Comparison of ENCODE assay signal across 8 cellular contexts in the genomic region with DNA sequence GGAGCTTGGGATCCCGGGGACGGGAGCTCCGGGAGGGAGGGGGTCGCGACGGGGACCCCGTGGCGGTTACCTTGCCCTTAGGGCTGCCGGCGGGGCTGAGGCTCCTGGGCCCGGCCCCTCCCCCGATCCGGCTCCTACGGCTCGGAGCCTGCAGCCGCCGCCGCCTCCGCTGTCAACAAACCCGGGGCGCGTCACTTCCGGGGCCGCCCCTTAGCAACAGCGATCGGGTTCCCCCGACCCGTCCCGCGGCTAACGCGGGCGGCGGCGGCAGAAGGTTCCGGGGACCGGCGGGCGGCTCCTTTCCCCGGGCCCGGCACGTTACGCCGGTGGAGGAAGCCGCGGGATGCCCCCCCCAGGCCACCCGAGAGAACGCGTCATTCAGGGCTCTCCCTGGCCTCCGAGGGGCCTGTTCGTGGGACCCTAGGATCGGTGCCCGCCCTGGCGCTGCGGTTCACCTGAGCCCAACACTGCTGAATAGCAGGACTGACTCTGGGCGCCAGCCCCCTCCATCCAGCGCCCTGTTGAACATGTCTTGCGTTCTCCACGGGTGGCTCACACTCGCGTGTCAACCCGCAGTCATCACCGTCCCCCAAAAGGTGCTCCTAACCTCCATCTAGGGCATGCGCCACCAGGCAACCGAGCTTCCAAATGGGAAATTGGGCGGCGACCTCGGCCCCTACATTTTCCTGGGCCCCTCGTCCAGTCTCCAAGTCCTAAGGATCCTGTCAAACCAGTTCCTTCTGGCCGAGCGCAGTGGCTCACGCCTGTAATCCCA. TPM values are rescaled to one million over a fixed set of nuclear protein-coding genes. Genes with fewer than 3 reads are reported as not detected.
DNase-seq lines count a peak whose midpoint lies in the region; ATAC-seq and TF ChIP-seq lines count a peak whose summit lies in the region.

A gene (minus strand): TSS at position 183 of the 775 bp plus-strand sequence. CDS start 16,362 bp downstream, outside the sequence.

- H3K9me3 Mint-ChIP-seq in chondrocyte (ENCODE audit: low read depth) = peaks cover 2% of the 10 kb centered on the region

- H3K4me1 Mint-ChIP-seq in chondrocyte (ENCODE audit: low read depth) = peaks cover 26% of the 10 kb centered on the region

- peak within 1 kb of the TSS; percentile 96 for H3K27ac Mint-ChIP-seq in chondrocyte (ENCODE audit: unreplicated experiment)

- no peak for TF ChIP-seq CTCF in AG09309 (IDR thresholded peaks at IDR 0.05; ENCODE audit: control insufficient read depth, insufficient read depth, low read depth, low read length, missing control alignments)
- TF ChIP-seq CTCF in chondrocyte (IDR thresholded peaks at IDR 0.05) = no peak

- peak within 1 kb of the TSS; percentile 93 for H3K4me3 ChIP-seq in AG09309 (ENCODE audit: control insufficient read depth, low read depth, low read length)

- H3K4me3 Mint-ChIP-seq in chondrocyte (ENCODE audit: unreplicated experiment) = peak within 1 kb of the TSS; percentile 93

- peaks cover 2% of the 10 kb centered on the region for H3K36me3 Mint-ChIP-seq in chondrocyte (ENCODE audit: low read depth)

- no peaks in the 10 kb centered on the region for H3K27me3 Mint-ChIP-seq in chondrocyte (ENCODE audit: low read depth)

- DNase-seq in AG09309 (ENCODE audit: low read depth) = peak; percentile 41
- peak; percentile 85 for DNase-seq in NCI-H510A treated with DMSO at 0.1 percent for 48 hours (lab: John Stamatoyannopoulos, UW)
- peak; percentile 87 to 93 for DNase-seq in activated CD4-positive, alpha-beta T cell treated with anti-CD3 and anti-CD28 coated beads for 24 hours (ENCODE audit: low read depth in 2 of 2)
- peak; percentile 97 for DNase-seq in chondrocyte (ENCODE audit: low spot score)
- peak; percentile 91 for DNase-seq in kidney tubule cell (ENCODE audit: low spot score)
- DNase-seq in stimulated activated CD4-positive, alpha-beta T cell treated with anti-CD3 and anti-CD28 coated beads, Interleukin-1b, Interleukin-23, amount 100 ng/mL, for 1 hour (ENCODE audit: low read depth in 2 of 2) = peak; percentile 81 to 94

- ATAC-seq in GM19043 (IDR thresholded peaks at IDR 0.05; ENCODE audit: low read depth, unreplicated experiment) = peak; percentile 86
- ATAC-seq in HG03354 (IDR thresholded peaks at IDR 0.05; ENCODE audit: poor library complexity, severe bottlenecking, unreplicated experiment) = peak; percentile 93

RNA-seq across cellular contexts. Expression of the gene that starts here (rescaled TPM):
- total RNA-seq in chondrocyte = 33.0 to 42.7 TPM (median 33.8 TPM) in 3 replicates

Comparison
In these comparisons a context has a peak if more than half of its experiments do, and no peak if none do; other contexts are left out.
1. Peak in every context shown above with its lines: DNase-seq, ATAC-seq and H3K4me3 ChIP-seq.
2. DNase-seq: peak in every context shown above with its lines; median percentile 97 in chondrocyte; 91 in kidney tubule cell; 90 in activated CD4-positive, alpha-beta T cell treated with anti-CD3 and anti-CD28 coated beads for 24 hours; 88 in stimulated activated CD4-positive, alpha-beta T cell treated with anti-CD3 and anti-CD28 coated beads, Interleukin-1b, Interleukin-23, amount 100 ng/mL, for 1 hour; 85 in NCI-H510A treated with DMSO at 0.1 percent for 48 hours; 41 in AG09309.